In genomic region chr10:72667207-72667864, GRCh38 we compare ENCODE assay signal across 1 cellular context.
TF ChIP-seq lines count a peak whose summit lies in the region.

No MANE protein-coding gene starts in this region.

TF ChIP-seq in GM23338, 12 proteins besides CTCF, POLR2A, EP300 and RAD21 (continued from another document):
- TF ChIP-seq ZNF462 (CRISPR knock-in tag; IDR thresholded peaks at IDR 0.05) (no peak), NANOG (IDR thresholded peaks at IDR 0.05; ENCODE audit: borderline replicate concordance) (no peak), CREB1 (CRISPR knock-in tag; IDR thresholded peaks at IDR 0.05; ENCODE audit: low read depth) (no peak), JUNB (IDR thresholded peaks at IDR 0.05; ENCODE audit: unreplicated experiment) (no peak), ETS1 (IDR thresholded peaks at IDR 0.05) (no peak), REST (IDR thresholded peaks at IDR 0.05; ENCODE audit: unreplicated experiment) (no peak), EZH2 (IDR thresholded peaks at IDR 0.05; ENCODE audit: low read depth, unreplicated experiment) (no peak), STAT1 (IDR thresholded peaks at IDR 0.05; ENCODE audit: unreplicated experiment) (no peak), ZNF331 (CRISPR knock-in tag; IDR thresholded peaks at IDR 0.05; ENCODE audit: low read depth) (no peak)
